ENCODE assay signal across 8 cellular contexts in the genomic region with DNA sequence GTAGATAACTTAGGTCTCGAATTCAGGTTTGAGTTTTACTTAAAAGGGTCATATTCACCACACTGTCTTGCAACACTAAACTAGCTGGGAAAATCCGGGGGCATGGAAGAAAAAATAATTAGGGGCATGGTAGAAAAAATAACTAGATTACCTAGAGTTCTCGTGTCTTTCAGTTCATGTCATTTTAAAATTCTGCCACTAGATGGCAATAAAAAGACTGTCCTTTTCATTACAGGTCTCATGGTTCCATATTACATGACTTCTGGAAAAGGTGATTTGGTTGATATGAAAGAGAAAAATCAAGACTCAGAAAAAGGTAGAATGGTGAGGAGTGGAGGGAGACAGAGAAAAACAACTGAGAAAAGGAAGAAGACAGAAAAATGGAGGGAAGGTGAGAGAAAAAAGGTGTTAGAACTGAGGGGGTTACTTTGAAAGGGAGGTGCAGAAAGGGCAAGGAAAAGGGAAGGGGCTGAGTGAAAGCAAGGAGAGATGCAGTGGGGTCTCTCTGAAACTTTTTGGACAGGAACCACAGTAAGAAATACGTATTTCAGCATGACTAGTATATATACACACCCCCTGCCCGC.
DNase-seq lines count a peak whose midpoint lies in the region; ATAC-seq and TF ChIP-seq lines count a peak whose summit lies in the region.

No MANE protein-coding gene starts in this region.

- no peak overlapping the region for H3K27ac ChIP-seq in CD4-positive, alpha-beta memory T cell (ENCODE audit: low read depth, low read length)
- H3K27ac ChIP-seq in HL-60 (replicated peaks), result no peak overlapping the region

- H3K4me1 Mint-ChIP-seq in CD4-positive, alpha-beta memory T cell, result peaks cover 34 to 69% (median 47%) of the 10 kb centered on the region in 4 donors
- peaks cover 21% of the 10 kb centered on the region for H3K4me1 Mint-ChIP-seq in neural crest cell

- ATAC-seq in GM18867 (IDR thresholded peaks at IDR 0.05; ENCODE audit: unreplicated experiment) (peak; percentile 76), HG02588 (IDR thresholded peaks at IDR 0.05; ENCODE audit: unreplicated experiment) (no peak)

- TF ChIP-seq POLR2A in erythroblast (IDR thresholded peaks at IDR 0.05; ENCODE audit: low read length), result no peak

- H3K4me1 ChIP-seq in CD4-positive, alpha-beta memory T cell (ENCODE audit: insufficient read depth, low read length), result peaks cover 42% of the 10 kb centered on the region

- H3K9me3 ChIP-seq in CD4-positive, alpha-beta memory T cell (ENCODE audit: control insufficient read depth in 1 of 2, low read length in 2 of 2), result no peaks in the 10 kb centered on the region

- no peak overlapping the region for H3K4me3 ChIP-seq in CD4-positive, alpha-beta memory T cell (ENCODE audit: low read length in 2 of 2)
- H3K4me3 ChIP-seq in HL-60 (replicated peaks; ENCODE audit: insufficient read depth, low read length), result no peak overlapping the region

- CTCF ChIA-PET in CD4-positive, alpha-beta memory T cell (lab: Charles Lee; ENCODE audit: partially characterized antibody), result interaction anchor here (0.6 to 6.3 kb wide), 12 partner anchors 9 to 1385 kb away, joined by 3 to 79 read pairs (median 4); no protein-coding TSS in a partner anchor

- no peaks in the 10 kb centered on the region for H3K9me3 Mint-ChIP-seq in CD4-positive, alpha-beta memory T cell
- no peaks in the 10 kb centered on the region for H3K9me3 Mint-ChIP-seq in neural crest cell

- DNase-seq in CD4-positive, alpha-beta memory T cell, result peak in 4 of 5 donors; percentile 45 to 56 (median 49)
- peak in 1 of 2 experiments; percentile 3 for DNase-seq in HL-60 (ENCODE audit: low read depth in 1 of 2, low spot score in 1 of 2)
- DNase-seq in RPMI7951 (ENCODE audit: low read depth), result peak; percentile 42
- peak; percentile 2 to 35 for DNase-seq in erythroblast (lab: John Stamatoyannopoulos, UW)
- no peak for DNase-seq in neural crest cell (ENCODE audit: low read depth, low spot score)
- no peak for DNase-seq in activated naive CD4-positive, alpha-beta T cell treated with Interleukin-2 at 50 U/mL for 16 hours

- H3K27ac Mint-ChIP-seq in CD4-positive, alpha-beta memory T cell, result no peak overlapping the region
- H3K27ac Mint-ChIP-seq in neural crest cell (ENCODE audit: unreplicated experiment), result no peak overlapping the region

- POLR2A ChIA-PET in CD4-positive, alpha-beta memory T cell (lab: Charles Lee; ENCODE audit: partially characterized antibody), result interaction anchor here (0.6 to 2.4 kb wide), 4 partner anchors 295 to 853 kb away, joined by 3 to 15 read pairs (median 4); no protein-coding TSS in a partner anchor

- H3K36me3 ChIP-seq in CD4-positive, alpha-beta memory T cell (ENCODE audit: insufficient read depth, low read length), result no peaks in the 10 kb centered on the region

- no peaks in the 10 kb centered on the region for H3K27me3 Mint-ChIP-seq in CD4-positive, alpha-beta memory T cell
- H3K27me3 Mint-ChIP-seq in neural crest cell (ENCODE audit: low read depth), result no peaks in the 10 kb centered on the region

- peaks cover 5 to 13% of the 10 kb centered on the region in 2 donors for H3K36me3 Mint-ChIP-seq in CD4-positive, alpha-beta memory T cell
- no peaks in the 10 kb centered on the region for H3K36me3 Mint-ChIP-seq in neural crest cell (ENCODE audit: low read depth)

- no peaks in the 10 kb centered on the region for H3K27me3 ChIP-seq in CD4-positive, alpha-beta memory T cell (ENCODE audit: insufficient read depth, low read length)
- peaks cover 3% of the 10 kb centered on the region for H3K27me3 ChIP-seq in HL-60 (ENCODE audit: insufficient read depth, poor library complexity, severe bottlenecking)

- intact Hi-C loops in CD4-positive, alpha-beta memory T cell (cut with micrococcal nuclease), result loop anchor here (1.0 to 5.0 kb wide), 5 partner anchors 68 to 1384 kb away; a partner anchor contains a TSS

- peak; percentile 32 for TF ChIP-seq CTCF in HL-60 (IDR thresholded peaks at IDR 0.05; ENCODE audit: insufficient read depth, low read length)
- peak; percentile 80 for TF ChIP-seq CTCF in neural crest cell (conservative IDR thresholded peaks at IDR 0.05)

- no peak overlapping the region for H3K4me3 Mint-ChIP-seq in CD4-positive, alpha-beta memory T cell
- no peak overlapping the region for H3K4me3 Mint-ChIP-seq in neural crest cell

Comparison
In these comparisons a context has a peak if more than half of its experiments do, and no peak if none do; other contexts are left out.
1. DNase-seq: peak in CD4-positive, alpha-beta memory T cell (4 of 5), RPMI7951 (single experiment) and erythroblast (2 of 2); none in neural crest cell (single experiment) and activated naive CD4-positive, alpha-beta T cell treated with Interleukin-2 at 50 U/mL for 16 hours (single experiment).